8 cellular contexts compared by ENCODE assay signal in the genomic region with DNA sequence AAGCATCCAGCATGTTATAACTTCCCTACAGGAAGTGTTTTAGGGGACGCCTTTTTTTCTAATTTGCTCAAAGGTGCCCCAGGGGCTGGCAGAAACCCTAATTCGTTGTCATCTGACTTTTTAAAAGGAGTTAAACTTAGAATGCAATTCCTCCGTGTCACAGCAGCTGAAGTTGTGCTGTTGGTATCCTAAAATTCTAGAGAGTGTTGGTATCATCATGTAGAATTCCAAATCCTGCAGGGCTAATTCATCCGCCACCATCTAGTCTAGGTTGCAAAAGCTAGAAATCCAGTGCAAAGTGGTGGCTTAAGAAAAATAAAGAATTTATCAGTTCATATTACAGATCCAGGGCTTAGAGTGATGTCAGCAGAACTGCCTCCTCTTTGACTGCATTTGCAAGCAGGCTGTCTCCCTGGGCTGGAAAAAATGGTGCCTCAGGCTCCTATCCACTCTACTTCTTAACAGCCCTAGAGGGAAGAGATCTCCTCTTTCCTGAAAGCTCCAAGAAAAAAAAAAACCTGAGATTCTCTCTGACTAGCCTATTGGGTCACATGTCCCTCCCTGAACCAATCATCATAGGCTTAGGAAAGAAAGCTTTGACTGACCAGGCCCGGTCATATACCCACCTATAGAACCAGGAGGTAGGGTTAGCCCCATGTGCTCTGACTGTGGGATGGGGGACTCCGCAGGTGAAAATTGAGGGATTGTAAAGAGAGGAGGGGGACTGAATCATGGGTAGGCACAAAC.
DNase-seq lines count a peak whose midpoint lies in the region; ATAC-seq and TF ChIP-seq lines count a peak whose summit lies in the region.

No MANE protein-coding gene starts in this region.

- peak overlapping the region; percentile 63; the same call in 1 of the 2 replicates for H3K27ac ChIP-seq in MM.1S (ENCODE audit: low read length)
- peak overlapping the region; percentile 85 for H3K27ac ChIP-seq in cingulate gyrus (ENCODE audit: low read depth, low read length)
- no peak overlapping the region for H3K27ac ChIP-seq in prostate gland

- peak overlapping the region; percentile 40 for H2AFZ ChIP-seq in MM.1S (ENCODE audit: low read length)

- 0 out of 2 replicates have a peak, but pooled peaks cover 9% of the 10 kb centered on the region for H3F3A ChIP-seq in MM.1S (ENCODE audit: insufficient read depth, low read length)

- H4K20me1 ChIP-seq in MM.1S (ENCODE audit: insufficient read depth, low read length), result no peaks in the 10 kb centered on the region

- 48% methylated on average over 6 of the region's 6 CpGs for WGBS in prostate gland

- H3K27me3 ChIP-seq in MM.1S (replicated peaks; ENCODE audit: insufficient read depth, low read length) (no peaks in the 10 kb centered on the region), prostate gland (replicated peaks; ENCODE audit: insufficient read depth) (no peaks in the 10 kb centered on the region), MG63 (peaks cover 4% of the 10 kb centered on the region; the same call in 1 of the 2 replicates)

- H3K4me1 ChIP-seq in MM.1S (ENCODE audit: low read length) (peaks cover 8% of the 10 kb centered on the region), prostate gland (replicated peaks) (no peaks in the 10 kb centered on the region)

- no peaks in the 10 kb centered on the region for H3K79me2 ChIP-seq in MM.1S (ENCODE audit: low read length)

- H3K9ac ChIP-seq in MM.1S (ENCODE audit: low read length), result peak overlapping the region; percentile 43; the same call in 1 of the 2 replicates

- H3K9me3 ChIP-seq in MM.1S (replicated peaks; ENCODE audit: insufficient read depth, low read length) (no peaks in the 10 kb centered on the region), prostate gland (no peaks in the 10 kb centered on the region), MG63 (no peaks in the 10 kb centered on the region; the same call in 1 of the 2 replicates)

- no peak for ATAC-seq in HG02840 (IDR thresholded peaks at IDR 0.05; ENCODE audit: low FRiP score, unreplicated experiment)

- intact Hi-C loops in prostate gland (cut with DNase I), result no loop called here

- TF ChIP-seq CTCF in MM.1S (IDR thresholded peaks at IDR 0.05; ENCODE audit: low read length) (no peak; the same call in 1 of the 2 replicates), prostate gland (IDR thresholded peaks at IDR 0.05) (no peak)

- peak overlapping the region; percentile 55 for H3K4me3 ChIP-seq in MM.1S (ENCODE audit: low read length)
- no peak overlapping the region for H3K4me3 ChIP-seq in prostate gland
- no peak overlapping the region for H3K4me3 ChIP-seq in MG63

- H3K4me2 ChIP-seq in MM.1S (ENCODE audit: low read depth, low read length), result peak overlapping the region; percentile 72

- no peaks in the 10 kb centered on the region for H3K9me2 ChIP-seq in MM.1S (replicated peaks; ENCODE audit: insufficient read depth, low read length)

- DNase-seq in NCI-H748 treated with DMSO at 0.1 percent for 48 hours (lab: John Stamatoyannopoulos, UW) (peak; percentile 68), NCI-H748 (lab: John Stamatoyannopoulos, UW; ENCODE audit: unreplicated experiment) (no peak), MM.1S (peak; percentile 81), prostate gland (ENCODE audit: low spot score) (peak; percentile 20), kidney glomerular epithelial cell (lab: John Stamatoyannopoulos, UW) (no peak), MG63 (no peak)

- H3K36me3 ChIP-seq in MM.1S (replicated peaks; ENCODE audit: insufficient read depth, low read length), result no peaks in the 10 kb centered on the region
- no peaks in the 10 kb centered on the region for H3K36me3 ChIP-seq in prostate gland
- H3K36me3 ChIP-seq in MG63, result no peaks in the 10 kb centered on the region

- no peak for TF ChIP-seq POLR2A in prostate gland (IDR thresholded peaks at IDR 0.05)

Comparison
In these comparisons a context has a peak if more than half of its experiments do, and no peak if none do; other contexts are left out.
1. DNase-seq: peak in NCI-H748 treated with DMSO at 0.1 percent for 48 hours (single experiment), MM.1S (single experiment) and prostate gland (single experiment); none in NCI-H748 (single experiment), kidney glomerular epithelial cell (single experiment) and MG63 (single experiment).
2. H3K27ac ChIP-seq: peak in MM.1S (single experiment) and cingulate gyrus (single experiment); none in prostate gland (0 of 2).